1 cellular context compared by ENCODE assay signal in the genomic region with DNA sequence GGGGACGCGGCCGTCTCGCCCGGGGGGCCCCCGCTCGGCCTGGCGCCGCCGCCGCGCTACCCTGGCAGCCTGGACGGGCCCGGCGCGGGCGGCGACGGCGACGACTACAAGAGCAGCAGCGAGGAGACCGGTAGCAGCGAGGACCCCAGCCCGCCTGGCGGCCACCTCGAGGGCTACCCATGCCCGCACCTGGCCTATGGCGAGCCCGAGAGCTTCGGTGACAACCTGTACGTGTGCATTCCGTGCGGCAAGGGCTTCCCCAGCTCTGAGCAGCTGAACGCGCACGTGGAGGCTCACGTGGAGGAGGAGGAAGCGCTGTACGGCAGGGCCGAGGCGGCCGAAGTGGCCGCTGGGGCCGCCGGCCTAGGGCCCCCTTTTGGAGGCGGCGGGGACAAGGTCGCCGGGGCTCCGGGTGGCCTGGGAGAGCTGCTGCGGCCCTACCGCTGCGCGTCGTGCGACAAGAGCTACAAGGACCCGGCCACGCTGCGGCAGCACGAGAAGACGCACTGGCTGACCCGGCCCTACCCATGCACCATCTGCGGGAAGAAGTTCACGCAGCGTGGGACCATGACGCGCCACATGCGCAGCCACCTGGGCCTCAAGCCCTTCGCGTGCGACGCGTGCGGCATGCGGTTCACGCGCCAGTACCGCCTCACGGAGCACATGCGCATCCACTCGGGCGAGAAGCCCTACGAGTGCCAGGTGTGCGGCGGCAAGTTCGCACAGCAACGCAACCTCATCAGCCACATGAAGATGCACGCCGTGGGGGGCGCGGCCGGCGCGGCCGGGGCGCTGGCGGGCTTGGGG.
TF ChIP-seq lines count a peak whose summit lies in the region.

No MANE protein-coding gene starts in this region.

TF ChIP-seq in H1, 55 proteins besides CTCF, POLR2A, EP300 and RAD21:
- TF ChIP-seq, protein P1, sequence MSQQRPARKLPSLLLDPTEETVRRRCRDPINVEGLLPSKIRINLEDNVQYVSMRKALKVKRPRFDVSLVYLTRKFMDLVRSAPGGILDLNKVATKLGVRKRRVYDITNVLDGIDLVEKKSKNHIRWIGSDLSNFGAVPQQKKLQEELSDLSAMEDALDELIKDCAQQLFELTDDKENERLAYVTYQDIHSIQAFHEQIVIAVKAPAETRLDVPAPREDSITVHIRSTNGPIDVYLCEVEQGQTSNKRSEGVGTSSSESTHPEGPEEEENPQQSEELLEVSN (IDR thresholded peaks at IDR 0.05), result peak; percentile 82
- peak; percentile 80 for TF ChIP-seq EZH2 (IDR thresholded peaks at IDR 0.05; ENCODE audit: low read depth, low read length, severe bottlenecking)
- no peak for TF ChIP-seq TAF1 (IDR thresholded peaks at IDR 0.05; ENCODE audit: low read depth, low read length)
- TF ChIP-seq MAX (IDR thresholded peaks at IDR 0.05), result peak; percentile 85
- TF ChIP-seq SUZ12 (IDR thresholded peaks at IDR 0.05; ENCODE audit: low read length), result peak; percentile 90
- no peak for TF ChIP-seq CTBP2 (IDR thresholded peaks at IDR 0.05; ENCODE audit: borderline replicate concordance, insufficient read depth, insufficient read length, low read length)
